ENCODE assay signal across 8 cellular contexts in genomic region chr2:234455246-234455645, GRCh38. TPM values are rescaled to one million over a fixed set of nuclear protein-coding genes. Genes with fewer than 3 reads are reported as not detected.
DNase-seq lines count a peak whose midpoint lies in the region; ATAC-seq and TF ChIP-seq lines count a peak whose summit lies in the region.
"Not testable (repeated sequence)": the region's sequence is repeated elsewhere in the genome, so short reads cannot be mapped to it uniquely, and the experiment has no call there.

No MANE protein-coding gene starts in this region.

- not testable (repeated sequence) for H3K27me3 Mint-ChIP-seq in CD8-positive, alpha-beta memory T cell; T-helper 1 cell treated with Interleukin-12 subunit alpha and Interleukin-12 subunit beta and Interleukin-4 antibody, amounts not matched to agents 30 μg/mL and 1 μg/mL, for 36 hours (ENCODE audit: low read depth); activated CD4-positive, alpha-beta memory T cell treated with anti-CD3 and anti-CD28 coated beads for 36 hours; activated T-cell treated with anti-CD3 and anti-CD28 coated beads, Interleukin-2, amount 50 U/mL, for 4 hours (ENCODE audit: low read depth); activated naive CD4-positive, alpha-beta T cell treated with anti-CD3 and anti-CD28 coated beads, Interleukin-2, amount 50 U/mL, for 24 hours; natural killer cell (ENCODE audit: low read depth in 2 of 2); stimulated activated naive CD8-positive, alpha-beta T cell treated with anti-CD3 and anti-CD28 coated beads, Interleukin-15, amount 100 ng/mL, for 72 hours

- DNase-seq in CD8-positive, alpha-beta memory T cell; activated T-cell treated with anti-CD3 and anti-CD28 coated beads, Interleukin-2, amount 50 U/mL, for 4 hours; effector memory CD4-positive, alpha-beta T cell; natural killer cell; stimulated activated naive CD8-positive, alpha-beta T cell treated with anti-CD3 and anti-CD28 coated beads, Interleukin-15, amount 100 ng/mL, for 72 hours: not testable (repeated sequence)
- peak; percentile 64 for DNase-seq in activated CD4-positive, alpha-beta memory T cell treated with anti-CD3 and anti-CD28 coated beads for 36 hours

- H3K4me3 Mint-ChIP-seq in CD8-positive, alpha-beta memory T cell, result peak overlapping the region in 5 of 7 donors; percentile 32 to 73 (median 48)
- peak overlapping the region; percentile 73 for H3K4me3 Mint-ChIP-seq in T-helper 1 cell treated with Interleukin-12 subunit alpha and Interleukin-12 subunit beta and Interleukin-4 antibody, amounts not matched to agents 30 μg/mL and 1 μg/mL, for 36 hours
- peak overlapping the region; percentile 31 for H3K4me3 Mint-ChIP-seq in activated CD4-positive, alpha-beta memory T cell treated with anti-CD3 and anti-CD28 coated beads for 36 hours
- peak overlapping the region; percentile 76 for H3K4me3 Mint-ChIP-seq in activated T-cell treated with anti-CD3 and anti-CD28 coated beads, Interleukin-2, amount 50 U/mL, for 4 hours
- H3K4me3 Mint-ChIP-seq in activated naive CD4-positive, alpha-beta T cell treated with anti-CD3 and anti-CD28 coated beads, Interleukin-2, amount 50 U/mL, for 24 hours, result peak overlapping the region; percentile 75
- H3K4me3 Mint-ChIP-seq in natural killer cell, result peak overlapping the region; percentile 73
- peak overlapping the region; percentile 68 to 69 for H3K4me3 Mint-ChIP-seq in stimulated activated naive CD8-positive, alpha-beta T cell treated with anti-CD3 and anti-CD28 coated beads, Interleukin-15, amount 100 ng/mL, for 72 hours

- not testable (repeated sequence) for H3K27ac ChIP-seq in CD8-positive, alpha-beta memory T cell (ENCODE audit: low read depth, low read length)
- peak overlapping the region; percentile 79 for H3K27ac ChIP-seq in effector memory CD4-positive, alpha-beta T cell (ENCODE audit: insufficient read depth, low read length, poor library complexity, severe bottlenecking)

- H3K4me1 ChIP-seq in CD8-positive, alpha-beta memory T cell (ENCODE audit: insufficient read depth, low read length), result peaks cover 79% of the 10 kb centered on the region
- peaks cover 42% of the 10 kb centered on the region for H3K4me1 ChIP-seq in effector memory CD4-positive, alpha-beta T cell (ENCODE audit: control insufficient read depth, insufficient read depth, low read length, poor library complexity, severe bottlenecking)

- H3K9me3 Mint-ChIP-seq in CD8-positive, alpha-beta memory T cell; activated CD4-positive, alpha-beta memory T cell treated with anti-CD3 and anti-CD28 coated beads for 36 hours; activated T-cell treated with anti-CD3 and anti-CD28 coated beads, Interleukin-2, amount 50 U/mL, for 4 hours; activated naive CD4-positive, alpha-beta T cell treated with anti-CD3 and anti-CD28 coated beads, Interleukin-2, amount 50 U/mL, for 24 hours; natural killer cell: not testable (repeated sequence)
- H3K9me3 Mint-ChIP-seq in T-helper 1 cell treated with Interleukin-12 subunit alpha and Interleukin-12 subunit beta and Interleukin-4 antibody, amounts not matched to agents 30 μg/mL and 1 μg/mL, for 36 hours, result peaks cover 18% of the 10 kb centered on the region
- peaks cover 13 to 17% of the 10 kb centered on the region in 2 donors for H3K9me3 Mint-ChIP-seq in stimulated activated naive CD8-positive, alpha-beta T cell treated with anti-CD3 and anti-CD28 coated beads, Interleukin-15, amount 100 ng/mL, for 72 hours

- CTCF ChIA-PET in CD8-positive, alpha-beta memory T cell (lab: Charles Lee), result interaction anchor here (1.6 to 2.9 kb wide), 4 partner anchors 9 to 41 kb away, joined by 5 to 10 read pairs (median 8); no protein-coding TSS in a partner anchor
- CTCF ChIA-PET in activated CD4-positive, alpha-beta memory T cell treated with anti-CD3 and anti-CD28 coated beads for 36 hours (lab: Charles Lee), result interaction anchor here (1.0 to 1.8 kb wide), 2 partner anchors 30 to 166 kb away, joined by 3 to 8 read pairs; no protein-coding TSS in a partner anchor

- H3K36me3 Mint-ChIP-seq in CD8-positive, alpha-beta memory T cell, result peaks cover 4 to 15% (median 7%) of the 10 kb centered on the region in 3 donors
- H3K36me3 Mint-ChIP-seq in T-helper 1 cell treated with Interleukin-12 subunit alpha and Interleukin-12 subunit beta and Interleukin-4 antibody, amounts not matched to agents 30 μg/mL and 1 μg/mL, for 36 hours (ENCODE audit: low read depth), result peaks cover 54% of the 10 kb centered on the region
- peaks cover 11% of the 10 kb centered on the region for H3K36me3 Mint-ChIP-seq in activated CD4-positive, alpha-beta memory T cell treated with anti-CD3 and anti-CD28 coated beads for 36 hours
- not testable (repeated sequence) for H3K36me3 Mint-ChIP-seq in activated T-cell treated with anti-CD3 and anti-CD28 coated beads, Interleukin-2, amount 50 U/mL, for 4 hours (ENCODE audit: insufficient read depth); activated naive CD4-positive, alpha-beta T cell treated with anti-CD3 and anti-CD28 coated beads, Interleukin-2, amount 50 U/mL, for 24 hours; natural killer cell

- H3K4me3 ChIP-seq in CD8-positive, alpha-beta memory T cell (ENCODE audit: low read length); effector memory CD4-positive, alpha-beta T cell (ENCODE audit: insufficient read depth, low read depth, low read length, poor library complexity, severe bottlenecking): not testable (repeated sequence)

- ATAC-seq in activated T-cell treated with anti-CD3 and anti-CD28 coated beads, Interleukin-2, amount 50 U/mL, for 4 hours; natural killer cell; stimulated activated naive CD8-positive, alpha-beta T cell treated with anti-CD3 and anti-CD28 coated beads, Interleukin-15, amount 100 ng/mL, for 72 hours: not testable (repeated sequence)

- peak overlapping the region; percentile 80 to 99 (median 88) for H3K27ac Mint-ChIP-seq in CD8-positive, alpha-beta memory T cell
- H3K27ac Mint-ChIP-seq in T-helper 1 cell treated with Interleukin-12 subunit alpha and Interleukin-12 subunit beta and Interleukin-4 antibody, amounts not matched to agents 30 μg/mL and 1 μg/mL, for 36 hours, result peak overlapping the region; percentile 94
- peak overlapping the region; percentile 88 for H3K27ac Mint-ChIP-seq in activated CD4-positive, alpha-beta memory T cell treated with anti-CD3 and anti-CD28 coated beads for 36 hours
- peak overlapping the region; percentile 95 for H3K27ac Mint-ChIP-seq in activated naive CD4-positive, alpha-beta T cell treated with anti-CD3 and anti-CD28 coated beads, Interleukin-2, amount 50 U/mL, for 24 hours
- peak overlapping the region; percentile 87 to 90 for H3K27ac Mint-ChIP-seq in natural killer cell
- peak overlapping the region; percentile 88 to 92 for H3K27ac Mint-ChIP-seq in stimulated activated naive CD8-positive, alpha-beta T cell treated with anti-CD3 and anti-CD28 coated beads, Interleukin-15, amount 100 ng/mL, for 72 hours

- H3K9me3 ChIP-seq in CD8-positive, alpha-beta memory T cell (ENCODE audit: low read length); effector memory CD4-positive, alpha-beta T cell (ENCODE audit: control insufficient read depth, low read length): not testable (repeated sequence)

- not testable (repeated sequence) for H3K27me3 ChIP-seq in CD8-positive, alpha-beta memory T cell (ENCODE audit: insufficient read depth, low read length, poor library complexity, severe bottlenecking); effector memory CD4-positive, alpha-beta T cell (replicated peaks; ENCODE audit: control insufficient read depth, insufficient read depth, low read length, poor library complexity, severe bottlenecking)

- not testable (repeated sequence) for H3K36me3 ChIP-seq in CD8-positive, alpha-beta memory T cell (ENCODE audit: insufficient read depth, low read length); effector memory CD4-positive, alpha-beta T cell (ENCODE audit: control insufficient read depth, insufficient read depth, low read length)

- POLR2A ChIA-PET in CD8-positive, alpha-beta memory T cell (lab: Charles Lee), result interaction anchor here (1.0 to 2.2 kb wide), 4 partner anchors 9 to 41 kb away, joined by 3 to 9 read pairs (median 6); partner anchors contain the start of gene ARL4C
- POLR2A ChIA-PET in activated CD4-positive, alpha-beta memory T cell treated with anti-CD3 and anti-CD28 coated beads for 36 hours (lab: Charles Lee), result interaction anchor here (1.4 to 2.2 kb wide), 5 partner anchors 9 to 164 kb away, joined by 3 to 15 read pairs (median 12); partner anchors contain the start of gene ARL4C

- intact Hi-C loops in activated CD4-positive, alpha-beta memory T cell treated with anti-CD3 and anti-CD28 coated beads for 36 hours (cut with micrococcal nuclease); natural killer cell (cut with micrococcal nuclease): not testable (repeated sequence)

- not testable (repeated sequence) for TF ChIP-seq CTCF in natural killer cell (IDR thresholded peaks at IDR 0.05)

- peaks cover 66 to 90% (median 88%) of the 10 kb centered on the region in 3 donors for H3K4me1 Mint-ChIP-seq in CD8-positive, alpha-beta memory T cell
- peaks cover 73% of the 10 kb centered on the region for H3K4me1 Mint-ChIP-seq in T-helper 1 cell treated with Interleukin-12 subunit alpha and Interleukin-12 subunit beta and Interleukin-4 antibody, amounts not matched to agents 30 μg/mL and 1 μg/mL, for 36 hours (ENCODE audit: low read depth)
- peaks cover 70% of the 10 kb centered on the region for H3K4me1 Mint-ChIP-seq in activated CD4-positive, alpha-beta memory T cell treated with anti-CD3 and anti-CD28 coated beads for 36 hours (ENCODE audit: low read depth)
- H3K4me1 Mint-ChIP-seq in activated T-cell treated with anti-CD3 and anti-CD28 coated beads, Interleukin-2, amount 50 U/mL, for 4 hours (ENCODE audit: low read depth), result peaks cover 84% of the 10 kb centered on the region
- peaks cover 90% of the 10 kb centered on the region for H3K4me1 Mint-ChIP-seq in activated naive CD4-positive, alpha-beta T cell treated with anti-CD3 and anti-CD28 coated beads, Interleukin-2, amount 50 U/mL, for 24 hours
- peaks cover 70 to 85% of the 10 kb centered on the region in 2 donors for H3K4me1 Mint-ChIP-seq in natural killer cell
- peaks cover 93% of the 10 kb centered on the region for H3K4me1 Mint-ChIP-seq in stimulated activated naive CD8-positive, alpha-beta T cell treated with anti-CD3 and anti-CD28 coated beads, Interleukin-15, amount 100 ng/mL, for 72 hours

RNA-seq across cellular contexts. Expression of gene ARL4C, which starts 41.6 kb away (rescaled TPM):
- 10 to 100 TPM; 54.0 to 54.7 TPM for total RNA-seq in CD8-positive, alpha-beta memory T cell
- 247 TPM for polyA plus RNA-seq in CD8-positive, alpha-beta memory T cell
- total RNA-seq in activated CD4-positive, alpha-beta memory T cell treated with anti-CD3 and anti-CD28 coated beads for 36 hours, result 10 to 100 TPM; 44.4 to 44.7 TPM
- total RNA-seq in activated T-cell treated with anti-CD3 and anti-CD28 coated beads, Interleukin-2, amount 50 U/mL, for 4 hours, result 10 to 100 TPM; 10.4 to 24.2 (median 23.7) TPM
- 100 to 1,000 TPM; 492 to 756 (median 664) TPM for total RNA-seq in natural killer cell

Comparison
In these comparisons a context has a peak if more than half of its experiments do, and no peak if none do; other contexts are left out.
1. RNA of gene ARL4C, which starts 41.6 kb away (total RNA-seq): 492 to 756 TPM in natural killer cell; 54.0 to 54.7 TPM in CD8-positive, alpha-beta memory T cell, 44.4 to 44.7 TPM in activated CD4-positive, alpha-beta memory T cell treated with anti-CD3 and anti-CD28 coated beads for 36 hours and 10.4 to 24.2 TPM in activated T-cell treated with anti-CD3 and anti-CD28 coated beads, Interleukin-2, amount 50 U/mL, for 4 hours; every median in the first group is over 4 times any median in the second.
2. Peak in every context shown above with its lines, with median percentiles within 50 percentile points of each other: H3K27ac Mint-ChIP-seq and H3K4me3 Mint-ChIP-seq.